Comparison of ENCODE assay signal across 23 cellular contexts in genomic region chr9:79989079-79989478, GRCh38.
DNase-seq lines count a peak whose midpoint lies in the region; ATAC-seq, FAIRE-seq and TF ChIP-seq lines count a peak whose summit lies in the region.
"Had no signal": no experiment of that assay in that cellular context is flagged by ENCODE, and none has a peak within 500 bp of the region (broad histone marks: within the 10 kb centered on the region; RNA-seq: fewer than 3 reads in every experiment).

No MANE protein-coding gene starts in this region.

- WGBS in right lobe of liver (ENCODE audit: insufficient coverage, low coverage, low lambda C conversion rate, missing lambda C conversion rate), result 50% methylated on average over 6 of the region's 7 CpGs
- WGBS in HepG2 (ENCODE audit: low lambda C conversion rate), result 18% methylated on average over 7 of the region's 7 CpGs

- CTCF ChIA-PET in HepG2 (lab: Yijun Ruan, JAX; ENCODE audit: low intra/inter-chr PET ratio, low total read pairs), result no interaction called here

- no peaks in the 10 kb centered on the region for H3K27me3 Mint-ChIP-seq in glutamatergic neuron (ENCODE audit: unreplicated experiment)
- H3K27me3 Mint-ChIP-seq: CD4-positive, alpha-beta memory T cell had no signal

- no peak for TF ChIP-seq RAD21 in HepG2 (CRISPR knock-in tag; IDR thresholded peaks at IDR 0.05)

- FAIRE-seq in HepG2 (lab: Jason Lieb, UNC), result no peak
- FAIRE-seq: HTR-8/SVneo had no signal

- BruUV-seq in HepG2 (replicated peaks; lab: Mats Ljungman, UMichigan), result no TSS peak

- H3K4me1 ChIP-seq in right lobe of liver (no peaks in the 10 kb centered on the region), HepG2 (ENCODE audit: insufficient read depth, low read length) (no peaks in the 10 kb centered on the region)
- H3K4me1 ChIP-seq: BLaER1 treated with 17β-estradiol and CSF1 and Interleukin-3, amounts not matched to agents 10 nM and 100 nM; Peyer's patch had no signal

- no peak overlapping the region for H3K4me2 ChIP-seq in HepG2 (ENCODE audit: low read depth, low read length)
- H3K4me2 ChIP-seq: BLaER1 treated with 17β-estradiol and CSF1 and Interleukin-3, amounts not matched to agents 10 nM and 100 nM; KMS-11 had no signal

- no peaks in the 10 kb centered on the region for H4K20me1 ChIP-seq in HepG2 (ENCODE audit: insufficient read depth, low read length)
- H4K20me1 ChIP-seq: BLaER1 treated with 17β-estradiol and CSF1 and Interleukin-3, amounts not matched to agents 10 nM and 100 nM had no signal

- H3K4me1 Mint-ChIP-seq in glutamatergic neuron (ENCODE audit: low read depth, unreplicated experiment), result peaks cover 9% of the 10 kb centered on the region
- H3K4me1 Mint-ChIP-seq: CD4-positive, alpha-beta memory T cell had no signal

- peak overlapping the region; percentile 40 for H3K27ac Mint-ChIP-seq in glutamatergic neuron (ENCODE audit: unreplicated experiment)
- H3K27ac Mint-ChIP-seq: CD4-positive, alpha-beta memory T cell had no signal

- H3K36me3 ChIP-seq in right lobe of liver (no peaks in the 10 kb centered on the region), HepG2 (replicated peaks in 1 of 2; ENCODE audit: control insufficient read depth in 1 of 2, insufficient read depth in 2 of 2, low read length in 2 of 2) (no peaks in the 10 kb centered on the region)
- H3K36me3 ChIP-seq: BLaER1 treated with 17β-estradiol and CSF1 and Interleukin-3, amounts not matched to agents 10 nM and 100 nM; Peyer's patch had no signal

- no peak for TF ChIP-seq EP300 in HepG2 (IDR thresholded peaks at IDR 0.05; ENCODE audit: low read depth in 2 of 2, low read length in 2 of 2)
- TF ChIP-seq EP300 in HepG2 (CRISPR knock-in tag; IDR thresholded peaks at IDR 0.05; ENCODE audit: borderline replicate concordance), result no peak

- peak in 2 of 3 donors; percentile 15 to 47 for DNase-seq in right lobe of liver
- no peak for DNase-seq in HepG2 (ENCODE audit: low spot score)
- peak; percentile 39 for DNase-seq in glutamatergic neuron
- DNase-seq in left lobe of liver (ENCODE audit: low spot score), result peak; percentile 45
- DNase-seq in DMS114 treated with DMSO at 0.1 percent for 48 hours (lab: John Stamatoyannopoulos, UW; ENCODE audit: unreplicated experiment), result no peak
- DNase-seq in EL, result no peak
- DNase-seq in mesenteric fat pad (ENCODE audit: low spot score), result no peak
- DNase-seq in stimulated activated naive CD8-positive, alpha-beta T cell treated with anti-CD3 and anti-CD28 coated beads, Interleukin-15, Interleukin-2, amounts not matched to agents 100 U/mL and 50 U/mL, for 24 hours, result no peak
- DNase-seq: 8988T; CD4-positive, alpha-beta memory T cell; DMS53; H7; IMR-90; NCI-H1092 treated with DMSO at 0.1 percent for 48 hours; NCI-H1436 treated with DMSO at 0.1 percent for 48 hours; NCI-H2029; NCI-H226; NCI-H510A treated with DMSO at 0.1 percent for 48 hours; NCI-H774; Peyer's patch had no signal

- H3K27me3 ChIP-seq in right lobe of liver (no peaks in the 10 kb centered on the region), HepG2 (ENCODE audit: control insufficient read depth in 1 of 2, insufficient read depth in 2 of 2, low read length in 2 of 2) (no peaks in the 10 kb centered on the region)
- H3K27me3 ChIP-seq: BLaER1 treated with 17β-estradiol and CSF1 and Interleukin-3, amounts not matched to agents 10 nM and 100 nM; Peyer's patch had no signal

- H3K27ac ChIP-seq in right lobe of liver (no peak overlapping the region), HepG2 (ENCODE audit: extremely low read length, insufficient read depth, low read length) (no peak overlapping the region)
- H3K27ac ChIP-seq: BLaER1 treated with 17β-estradiol and CSF1 and Interleukin-3, amounts not matched to agents 10 nM and 100 nM; KMS-11; Peyer's patch had no signal

- H3K9me3 Mint-ChIP-seq in glutamatergic neuron (ENCODE audit: unreplicated experiment), result no peaks in the 10 kb centered on the region
- H3K9me3 Mint-ChIP-seq: CD4-positive, alpha-beta memory T cell had no signal

- no peak for TF ChIP-seq POLR2A in right lobe of liver (IDR thresholded peaks at IDR 0.05)
- TF ChIP-seq POLR2A in HepG2 (IDR thresholded peaks at IDR 0.05; ENCODE audit: insufficient read depth in 1 of 2, low read depth in 2 of 2, low read length in 2 of 2), result no peak

- H2AFZ ChIP-seq in HepG2 (ENCODE audit: low read length), result no peak overlapping the region

- no peak for ATAC-seq in right lobe of liver
- no peak for ATAC-seq in HepG2
- no peak for ATAC-seq in left lobe of liver
- no peak for ATAC-seq in stimulated activated naive CD8-positive, alpha-beta T cell treated with anti-CD3 and anti-CD28 coated beads, Interleukin-15, Interleukin-2, amounts not matched to agents 100 U/mL and 50 U/mL, for 24 hours

- no peak overlapping the region for H3K4me3 ChIP-seq in right lobe of liver
- H3K4me3 ChIP-seq in HepG2 (replicated peaks in 1 of 3; ENCODE audit: insufficient read depth in 1 of 3, low read depth in 2 of 3, low read length in 3 of 3), result no peak overlapping the region
- H3K4me3 ChIP-seq: BLaER1 treated with 17β-estradiol and CSF1 and Interleukin-3, amounts not matched to agents 10 nM and 100 nM; Peyer's patch had no signal

- no peaks in the 10 kb centered on the region for H3K36me3 Mint-ChIP-seq in glutamatergic neuron (ENCODE audit: unreplicated experiment)
- H3K36me3 Mint-ChIP-seq: CD4-positive, alpha-beta memory T cell had no signal

- no peak overlapping the region for H3K9ac ChIP-seq in HepG2 (ENCODE audit: insufficient read depth, low read depth, low read length)
- H3K9ac ChIP-seq: BLaER1 treated with 17β-estradiol and CSF1 and Interleukin-3, amounts not matched to agents 10 nM and 100 nM; KMS-11 had no signal

- H3K9me3 ChIP-seq in right lobe of liver, result no peaks in the 10 kb centered on the region
- peaks cover 8% of the 10 kb centered on the region; the same call in 1 of the 2 replicates for H3K9me3 ChIP-seq in HepG2 (ENCODE audit: low read length)
- H3K9me3 ChIP-seq: Peyer's patch had no signal

- intact Hi-C loops in right lobe of liver (cut with DNase I) (no loop called here), HepG2 (cut with micrococcal nuclease; ENCODE audit: unreplicated experiment) (no loop called here)

- TF ChIP-seq CTCF in right lobe of liver (IDR thresholded peaks at IDR 0.05) (no peak), HepG2 (CRISPR knock-in tag; IDR thresholded peaks at IDR 0.05) (no peak), glutamatergic neuron (IDR thresholded peaks at IDR 0.05; ENCODE audit: partially characterized antibody, unreplicated experiment) (no peak)

- no peak overlapping the region for H3K4me3 Mint-ChIP-seq in glutamatergic neuron (ENCODE audit: unreplicated experiment)
- H3K4me3 Mint-ChIP-seq: CD4-positive, alpha-beta memory T cell had no signal

- in situ Hi-C loops in HepG2 (cut with HindIII; ENCODE audit: extremely low pct_ligation_motif_present, low pct_unique_long_range_greater_than_20kb), result no loop called here

- POLR2A ChIA-PET in HepG2 (lab: Yijun Ruan, JAX), result no interaction called here

- no peaks in the 10 kb centered on the region for H3K79me2 ChIP-seq in HepG2 (ENCODE audit: insufficient read depth, low read length)

TF ChIP-seq in HepG2, 621 proteins besides CTCF, POLR2A, EP300 and RAD21:
- TF ChIP-seq TARDBP (CRISPR knock-in tag; IDR thresholded peaks at IDR 0.05) (no peak), DNMT3B (CRISPR knock-in tag; conservative IDR thresholded peaks at IDR 0.05) (no peak), FOXO1 (CRISPR knock-in tag; IDR thresholded peaks at IDR 0.05) (no peak), ZNF350 (CRISPR knock-in tag; IDR thresholded peaks at IDR 0.05; ENCODE audit: borderline replicate concordance, low read depth) (no peak), ZNF530 (CRISPR knock-in tag; IDR thresholded peaks at IDR 0.05; ENCODE audit: low read depth) (no peak), NRL (CRISPR knock-in tag; IDR thresholded peaks at IDR 0.05; ENCODE audit: borderline replicate concordance) (no peak), ZNF644 (CRISPR knock-in tag; IDR thresholded peaks at IDR 0.05; ENCODE audit: low read depth) (no peak), ZBTB7A (CRISPR knock-in tag; IDR thresholded peaks at IDR 0.05) (no peak), HOXA3 (CRISPR knock-in tag; IDR thresholded peaks at IDR 0.05) (no peak), DMAP1 (CRISPR knock-in tag; IDR thresholded peaks at IDR 0.05) (no peak), MLLT10 (CRISPR knock-in tag; IDR thresholded peaks at IDR 0.05) (no peak), ELF3 (CRISPR knock-in tag; IDR thresholded peaks at IDR 0.05) (no peak), ZNF75D (CRISPR knock-in tag; IDR thresholded peaks at IDR 0.05; ENCODE audit: borderline replicate concordance) (no peak), ZBTB8A (CRISPR knock-in tag; IDR thresholded peaks at IDR 0.05; ENCODE audit: borderline replicate concordance, low read depth) (no peak)

Comparison
In these comparisons a context has a peak if more than half of its experiments do, and no peak if none do; other contexts are left out.
1. DNase-seq: peak in right lobe of liver (2 of 3), glutamatergic neuron (single experiment) and left lobe of liver (single experiment); none in HepG2 (single experiment), DMS114 treated with DMSO at 0.1 percent for 48 hours (single experiment), EL (single experiment), mesenteric fat pad (single experiment) and stimulated activated naive CD8-positive, alpha-beta T cell treated with anti-CD3 and anti-CD28 coated beads, Interleukin-15, Interleukin-2, amounts not matched to agents 100 U/mL and 50 U/mL, for 24 hours (single experiment).